ENCODE assay signal across 1 cellular context in genomic region chr1:214050513-214051401, GRCh38.
TF ChIP-seq lines count a peak whose summit lies in the region.

No MANE protein-coding gene starts in this region.

TF ChIP-seq in HepG2, 621 proteins besides CTCF, POLR2A, EP300 and RAD21 (continued from another document and continues in another):
- TF ChIP-seq, protein P1, sequence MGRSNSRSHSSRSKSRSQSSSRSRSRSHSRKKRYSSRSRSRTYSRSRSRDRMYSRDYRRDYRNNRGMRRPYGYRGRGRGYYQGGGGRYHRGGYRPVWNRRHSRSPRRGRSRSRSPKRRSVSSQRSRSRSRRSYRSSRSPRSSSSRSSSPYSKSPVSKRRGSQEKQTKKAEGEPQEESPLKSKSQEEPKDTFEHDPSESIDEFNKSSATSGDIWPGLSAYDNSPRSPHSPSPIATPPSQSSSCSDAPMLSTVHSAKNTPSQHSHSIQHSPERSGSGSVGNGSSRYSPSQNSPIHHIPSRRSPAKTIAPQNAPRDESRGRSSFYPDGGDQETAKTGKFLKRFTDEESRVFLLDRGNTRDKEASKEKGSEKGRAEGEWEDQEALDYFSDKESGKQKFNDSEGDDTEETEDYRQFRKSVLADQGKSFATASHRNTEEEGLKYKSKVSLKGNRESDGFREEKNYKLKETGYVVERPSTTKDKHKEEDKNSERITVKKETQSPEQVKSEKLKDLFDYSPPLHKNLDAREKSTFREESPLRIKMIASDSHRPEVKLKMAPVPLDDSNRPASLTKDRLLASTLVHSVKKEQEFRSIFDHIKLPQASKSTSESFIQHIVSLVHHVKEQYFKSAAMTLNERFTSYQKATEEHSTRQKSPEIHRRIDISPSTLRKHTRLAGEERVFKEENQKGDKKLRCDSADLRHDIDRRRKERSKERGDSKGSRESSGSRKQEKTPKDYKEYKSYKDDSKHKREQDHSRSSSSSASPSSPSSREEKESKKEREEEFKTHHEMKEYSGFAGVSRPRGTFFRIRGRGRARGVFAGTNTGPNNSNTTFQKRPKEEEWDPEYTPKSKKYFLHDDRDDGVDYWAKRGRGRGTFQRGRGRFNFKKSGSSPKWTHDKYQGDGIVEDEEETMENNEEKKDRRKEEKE (IDR thresholded peaks at IDR 0.05): no peak
- TF ChIP-seq MATR3 (CRISPR knock-in tag; IDR thresholded peaks at IDR 0.05): no peak
- TF ChIP-seq ZKSCAN8 (CRISPR knock-in tag; IDR thresholded peaks at IDR 0.05; ENCODE audit: borderline replicate concordance): peak; percentile 78; the same call in 1 of the 2 replicates
- no peak for TF ChIP-seq WIZ (CRISPR knock-in tag; IDR thresholded peaks at IDR 0.05)
- no peak for TF ChIP-seq CENPX (CRISPR knock-in tag; IDR thresholded peaks at IDR 0.05)
- TF ChIP-seq EEA1 (CRISPR knock-in tag; IDR thresholded peaks at IDR 0.05; ENCODE audit: borderline replicate concordance): no peak
- no peak for TF ChIP-seq FIP1L1 (IDR thresholded peaks at IDR 0.05; ENCODE audit: borderline replicate concordance, insufficient read depth, low read depth, low read length)
- TF ChIP-seq CAMTA2 (CRISPR knock-in tag; IDR thresholded peaks at IDR 0.05; ENCODE audit: borderline replicate concordance): no peak
- TF ChIP-seq ZNF567 (CRISPR knock-in tag; IDR thresholded peaks at IDR 0.05; ENCODE audit: borderline replicate concordance): no peak
- no peak for TF ChIP-seq AKNA (CRISPR knock-in tag; IDR thresholded peaks at IDR 0.05; ENCODE audit: borderline replicate concordance)
- TF ChIP-seq POLR2AphosphoS2 (IDR thresholded peaks at IDR 0.05; ENCODE audit: low read depth, low read length): no peak
- TF ChIP-seq, protein P2, sequence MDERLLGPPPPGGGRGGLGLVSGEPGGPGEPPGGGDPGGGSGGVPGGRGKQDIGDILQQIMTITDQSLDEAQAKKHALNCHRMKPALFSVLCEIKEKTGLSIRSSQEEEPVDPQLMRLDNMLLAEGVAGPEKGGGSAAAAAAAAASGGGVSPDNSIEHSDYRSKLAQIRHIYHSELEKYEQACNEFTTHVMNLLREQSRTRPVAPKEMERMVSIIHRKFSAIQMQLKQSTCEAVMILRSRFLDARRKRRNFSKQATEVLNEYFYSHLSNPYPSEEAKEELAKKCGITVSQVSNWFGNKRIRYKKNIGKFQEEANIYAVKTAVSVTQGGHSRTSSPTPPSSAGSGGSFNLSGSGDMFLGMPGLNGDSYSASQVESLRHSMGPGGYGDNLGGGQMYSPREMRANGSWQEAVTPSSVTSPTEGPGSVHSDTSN (CRISPR knock-in tag; IDR thresholded peaks at IDR 0.05): no peak
- peak; percentile 96 for TF ChIP-seq ZNF430 (CRISPR knock-in tag; IDR thresholded peaks at IDR 0.05)
- TF ChIP-seq KAT2B (IDR thresholded peaks at IDR 0.05; ENCODE audit: borderline replicate concordance, low read depth, low read length): peak; percentile 69; the same call in 1 of the 2 replicates
- peak; percentile 71 for TF ChIP-seq ZNF280D (CRISPR knock-in tag; IDR thresholded peaks at IDR 0.05)
- no peak; the same call in 1 of the 2 replicates for TF ChIP-seq ZNF124 (CRISPR knock-in tag; IDR thresholded peaks at IDR 0.05)
- no peak for TF ChIP-seq RARG (CRISPR knock-in tag; IDR thresholded peaks at IDR 0.05; ENCODE audit: low read depth)
- no peak for TF ChIP-seq ZNF496 (CRISPR knock-in tag; IDR thresholded peaks at IDR 0.05; ENCODE audit: insufficient replicate concordance)
- no peak for TF ChIP-seq ZNF224 (CRISPR knock-in tag; IDR thresholded peaks at IDR 0.05)
- TF ChIP-seq SRY (CRISPR knock-in tag; IDR thresholded peaks at IDR 0.05): no peak
- TF ChIP-seq ZNF550 (CRISPR knock-in tag; IDR thresholded peaks at IDR 0.05; ENCODE audit: borderline replicate concordance): no peak
- no peak for TF ChIP-seq ZZZ3 (CRISPR knock-in tag; IDR thresholded peaks at IDR 0.05; ENCODE audit: borderline replicate concordance)
- TF ChIP-seq, protein P3, sequence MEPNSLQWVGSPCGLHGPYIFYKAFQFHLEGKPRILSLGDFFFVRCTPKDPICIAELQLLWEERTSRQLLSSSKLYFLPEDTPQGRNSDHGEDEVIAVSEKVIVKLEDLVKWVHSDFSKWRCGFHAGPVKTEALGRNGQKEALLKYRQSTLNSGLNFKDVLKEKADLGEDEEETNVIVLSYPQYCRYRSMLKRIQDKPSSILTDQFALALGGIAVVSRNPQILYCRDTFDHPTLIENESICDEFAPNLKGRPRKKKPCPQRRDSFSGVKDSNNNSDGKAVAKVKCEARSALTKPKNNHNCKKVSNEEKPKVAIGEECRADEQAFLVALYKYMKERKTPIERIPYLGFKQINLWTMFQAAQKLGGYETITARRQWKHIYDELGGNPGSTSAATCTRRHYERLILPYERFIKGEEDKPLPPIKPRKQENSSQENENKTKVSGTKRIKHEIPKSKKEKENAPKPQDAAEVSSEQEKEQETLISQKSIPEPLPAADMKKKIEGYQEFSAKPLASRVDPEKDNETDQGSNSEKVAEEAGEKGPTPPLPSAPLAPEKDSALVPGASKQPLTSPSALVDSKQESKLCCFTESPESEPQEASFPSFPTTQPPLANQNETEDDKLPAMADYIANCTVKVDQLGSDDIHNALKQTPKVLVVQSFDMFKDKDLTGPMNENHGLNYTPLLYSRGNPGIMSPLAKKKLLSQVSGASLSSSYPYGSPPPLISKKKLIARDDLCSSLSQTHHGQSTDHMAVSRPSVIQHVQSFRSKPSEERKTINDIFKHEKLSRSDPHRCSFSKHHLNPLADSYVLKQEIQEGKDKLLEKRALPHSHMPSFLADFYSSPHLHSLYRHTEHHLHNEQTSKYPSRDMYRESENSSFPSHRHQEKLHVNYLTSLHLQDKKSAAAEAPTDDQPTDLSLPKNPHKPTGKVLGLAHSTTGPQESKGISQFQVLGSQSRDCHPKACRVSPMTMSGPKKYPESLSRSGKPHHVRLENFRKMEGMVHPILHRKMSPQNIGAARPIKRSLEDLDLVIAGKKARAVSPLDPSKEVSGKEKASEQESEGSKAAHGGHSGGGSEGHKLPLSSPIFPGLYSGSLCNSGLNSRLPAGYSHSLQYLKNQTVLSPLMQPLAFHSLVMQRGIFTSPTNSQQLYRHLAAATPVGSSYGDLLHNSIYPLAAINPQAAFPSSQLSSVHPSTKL (CRISPR knock-in tag; IDR thresholded peaks at IDR 0.05): peak; percentile 97
- peak; percentile 90 for TF ChIP-seq FOXA3 (CRISPR knock-in tag; IDR thresholded peaks at IDR 0.05)
- peak; percentile 81; the same call in 1 of the 2 replicates for TF ChIP-seq ZNF136 (CRISPR knock-in tag; IDR thresholded peaks at IDR 0.05; ENCODE audit: low read depth)
- peak; percentile 94 for TF ChIP-seq ZNF710 (CRISPR knock-in tag; IDR thresholded peaks at IDR 0.05; ENCODE audit: borderline replicate concordance)
- no peak for TF ChIP-seq LRRFIP1 (CRISPR knock-in tag; conservative IDR thresholded peaks at IDR 0.05)
- TF ChIP-seq SSRP1 (CRISPR knock-in tag; IDR thresholded peaks at IDR 0.05): 0 out of 2 replicates have a peak, but pooled peaks have one; percentile 22
- TF ChIP-seq ZNF747 (CRISPR knock-in tag; IDR thresholded peaks at IDR 0.05; ENCODE audit: borderline replicate concordance): no peak; the same call in 1 of the 2 replicates
- no peak for TF ChIP-seq ZNF891 (CRISPR knock-in tag; IDR thresholded peaks at IDR 0.05)
- TF ChIP-seq ZNF556 (CRISPR knock-in tag; IDR thresholded peaks at IDR 0.05; ENCODE audit: borderline replicate concordance): peak; percentile 61; the same call in 1 of the 2 replicates
- peak; percentile 36 for TF ChIP-seq BHLHE40 (IDR thresholded peaks at IDR 0.05; ENCODE audit: low read length)
- TF ChIP-seq ZNF788 (CRISPR knock-in tag; IDR thresholded peaks at IDR 0.05; ENCODE audit: borderline replicate concordance): peak; percentile 89; the same call in 1 of the 2 replicates
- no peak for TF ChIP-seq IKZF1 (IDR thresholded peaks at IDR 0.05)
